20 cellular contexts compared by ENCODE assay signal in the genomic region with DNA sequence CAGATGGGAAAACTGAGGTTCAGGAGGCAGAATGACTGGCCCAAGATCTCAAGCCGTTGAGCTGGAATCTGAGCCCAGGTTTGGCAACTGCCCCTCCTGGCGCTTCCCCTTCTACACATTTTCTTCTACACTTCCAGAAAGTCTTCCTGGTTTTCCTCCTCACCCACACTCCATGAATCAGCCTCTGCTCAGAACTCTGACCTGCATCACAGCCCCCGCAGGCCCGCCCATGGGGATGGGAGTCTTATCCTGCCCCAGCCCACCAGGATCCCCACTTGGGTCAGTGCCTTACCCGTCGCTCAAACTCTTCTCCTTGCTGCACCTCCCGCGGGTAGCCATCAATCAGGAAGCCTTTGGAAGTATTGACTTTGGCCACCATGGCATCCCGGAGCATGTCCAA.
"Had no signal": no experiment of that assay in that cellular context is flagged by ENCODE, and none has a peak within 500 bp of the region (broad histone marks: within the 10 kb centered on the region; RNA-seq: fewer than 3 reads in every experiment).

No MANE protein-coding gene starts in this region.

- H3K4me3 ChIP-seq: esophagus muscularis mucosa, gastroesophageal sphincter had no signal

- H3K36me3 Mint-ChIP-seq: stimulated activated memory B cell treated with anti-CD40 and anti-IgM and Interleukin-4, amounts not matched to agents 10 μg/mL and 1 μg/mL and 100 μg/mL, for 72 hours had no signal

- ATAC-seq: activated T-cell treated with anti-CD3 and anti-CD28 coated beads, Interleukin-2, amount 50 U/mL, for 4 hours; gastroesophageal sphincter; left cardiac atrium; sciatic nerve; stimulated activated memory B cell treated with anti-CD40 and anti-IgM and Interleukin-4, amounts not matched to agents 10 μg/mL and 1 μg/mL and 100 μg/mL, for 72 hours had no signal

- H3K4me3 Mint-ChIP-seq: activated T-cell treated with anti-CD3 and anti-CD28 coated beads, Interleukin-2, amount 50 U/mL, for 4 hours; nephron; stimulated activated memory B cell treated with anti-CD40 and anti-IgM and Interleukin-4, amounts not matched to agents 10 μg/mL and 1 μg/mL and 100 μg/mL, for 72 hours had no signal

- H3K27ac Mint-ChIP-seq: stimulated activated memory B cell treated with anti-CD40 and anti-IgM and Interleukin-4, amounts not matched to agents 10 μg/mL and 1 μg/mL and 100 μg/mL, for 72 hours had no signal

- H3K4me2 ChIP-seq: SK-N-SH had no signal

- H3K27ac ChIP-seq: esophagus muscularis mucosa, gastroesophageal sphincter had no signal

- H3K9ac ChIP-seq: SK-N-SH had no signal

- DNase-seq: activated CD4-positive, CD25-positive, alpha-beta regulatory T cell treated with anti-CD3 and anti-CD28 coated beads, Interleukin-2, amount 50 U/mL, for 72 hours; activated effector memory CD4-positive, alpha-beta T cell treated with Interleukin-2 at 50 U/mL for 16 hours; activated naive CD4-positive, alpha-beta T cell treated with anti-CD3 and anti-CD28 coated beads, Interleukin-2, amount 50 U/mL, for 16 hours; activated T-cell treated with anti-CD3 and anti-CD28 coated beads, Interleukin-2, amount 50 U/mL, for 4 hours; aorta; central memory CD4-positive, alpha-beta T cell; effector memory CD4-positive, alpha-beta T cell; hypothalamus; left cardiac atrium; midbrain; SK-N-SH; small intestine had no signal

- FAIRE-seq: colon, endothelial cell of umbilical vein, islet of Langerhans, small intestine had no signal

- H3K9me3 Mint-ChIP-seq: activated T-cell treated with anti-CD3 and anti-CD28 coated beads, Interleukin-2, amount 50 U/mL, for 4 hours; nephron; stimulated activated memory B cell treated with anti-CD40 and anti-IgM and Interleukin-4, amounts not matched to agents 10 μg/mL and 1 μg/mL and 100 μg/mL, for 72 hours had no signal

- H3K9me3 ChIP-seq: esophagus muscularis mucosa, gastroesophageal sphincter, SK-N-SH had no signal

- H3K27me3 Mint-ChIP-seq: stimulated activated memory B cell treated with anti-CD40 and anti-IgM and Interleukin-4, amounts not matched to agents 10 μg/mL and 1 μg/mL and 100 μg/mL, for 72 hours had no signal

- H3K27me3 ChIP-seq: esophagus muscularis mucosa, gastroesophageal sphincter had no signal
